In the genomic region with DNA sequence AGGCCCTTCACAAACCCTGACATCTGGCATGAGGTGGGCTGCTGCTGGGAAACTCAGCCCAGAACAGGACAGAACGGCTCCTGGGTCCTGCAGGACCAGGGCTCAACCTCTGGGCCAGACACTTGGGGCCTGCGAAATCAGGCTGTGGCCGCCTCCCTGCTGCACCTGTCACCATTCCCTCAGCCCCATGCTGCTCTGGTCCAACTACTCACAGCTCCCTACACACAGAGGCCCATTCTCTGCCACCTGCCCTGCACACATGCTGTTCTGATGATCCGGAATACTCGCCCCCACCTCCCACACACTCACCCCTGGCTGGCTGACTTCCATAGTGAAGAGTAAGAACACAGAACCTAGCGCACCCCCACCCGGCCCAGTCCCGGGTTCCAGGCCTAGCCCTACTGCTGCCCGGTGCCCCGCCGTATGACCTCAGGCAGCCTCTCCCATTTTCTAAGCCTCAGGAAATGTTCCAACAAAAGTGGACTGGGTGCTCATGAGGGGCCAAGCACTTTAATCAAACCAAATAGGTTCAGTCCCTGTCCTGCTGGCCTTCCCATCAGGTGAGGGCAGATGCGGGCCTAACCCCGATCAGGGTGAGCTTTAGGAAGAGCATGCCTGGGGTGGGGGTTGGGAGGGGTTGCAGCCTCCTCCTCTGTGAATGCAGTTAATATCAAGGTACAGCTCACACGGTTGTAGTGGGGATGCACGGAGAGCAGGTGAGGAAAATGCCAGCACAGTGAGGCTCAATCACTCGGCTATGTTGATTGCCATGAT, we compare ENCODE assay signal across 1 cellular context.
TF ChIP-seq lines count a peak whose summit lies in the region.

No MANE protein-coding gene starts in this region.

TF ChIP-seq in GM12878, 131 proteins besides CTCF, POLR2A, EP300 and RAD21:
- TF ChIP-seq BMI1 (IDR thresholded peaks at IDR 0.05; ENCODE audit: borderline replicate concordance) (no peak), SP1 (IDR thresholded peaks at IDR 0.05; ENCODE audit: low read depth, low read length) (no peak), KAT2A (conservative IDR thresholded peaks at IDR 0.05; ENCODE audit: control insufficient read depth, low read depth, low read length) (no peak), NFXL1 (IDR thresholded peaks at IDR 0.05; ENCODE audit: borderline replicate concordance) (no peak), TARDBP (IDR thresholded peaks at IDR 0.05; ENCODE audit: borderline replicate concordance) (no peak), CEBPB (IDR thresholded peaks at IDR 0.05; ENCODE audit: borderline replicate concordance in 1 of 2, low read depth in 2 of 2, low read length in 2 of 2) (no peak), CREM (IDR thresholded peaks at IDR 0.05; ENCODE audit: low read depth) (no peak), POLR2AphosphoS5 (IDR thresholded peaks at IDR 0.05; ENCODE audit: low read length) (no peak), HCFC1 (IDR thresholded peaks at IDR 0.05; ENCODE audit: low read length) (no peak), NFYA (IDR thresholded peaks at IDR 0.05; ENCODE audit: borderline replicate concordance, low read depth, low read length) (no peak), MYB (IDR thresholded peaks at IDR 0.05; ENCODE audit: borderline replicate concordance, low read depth, low read length) (no peak), CBX5 (IDR thresholded peaks at IDR 0.05; ENCODE audit: low read depth) (no peak)
- TF ChIP-seq, protein P1, sequence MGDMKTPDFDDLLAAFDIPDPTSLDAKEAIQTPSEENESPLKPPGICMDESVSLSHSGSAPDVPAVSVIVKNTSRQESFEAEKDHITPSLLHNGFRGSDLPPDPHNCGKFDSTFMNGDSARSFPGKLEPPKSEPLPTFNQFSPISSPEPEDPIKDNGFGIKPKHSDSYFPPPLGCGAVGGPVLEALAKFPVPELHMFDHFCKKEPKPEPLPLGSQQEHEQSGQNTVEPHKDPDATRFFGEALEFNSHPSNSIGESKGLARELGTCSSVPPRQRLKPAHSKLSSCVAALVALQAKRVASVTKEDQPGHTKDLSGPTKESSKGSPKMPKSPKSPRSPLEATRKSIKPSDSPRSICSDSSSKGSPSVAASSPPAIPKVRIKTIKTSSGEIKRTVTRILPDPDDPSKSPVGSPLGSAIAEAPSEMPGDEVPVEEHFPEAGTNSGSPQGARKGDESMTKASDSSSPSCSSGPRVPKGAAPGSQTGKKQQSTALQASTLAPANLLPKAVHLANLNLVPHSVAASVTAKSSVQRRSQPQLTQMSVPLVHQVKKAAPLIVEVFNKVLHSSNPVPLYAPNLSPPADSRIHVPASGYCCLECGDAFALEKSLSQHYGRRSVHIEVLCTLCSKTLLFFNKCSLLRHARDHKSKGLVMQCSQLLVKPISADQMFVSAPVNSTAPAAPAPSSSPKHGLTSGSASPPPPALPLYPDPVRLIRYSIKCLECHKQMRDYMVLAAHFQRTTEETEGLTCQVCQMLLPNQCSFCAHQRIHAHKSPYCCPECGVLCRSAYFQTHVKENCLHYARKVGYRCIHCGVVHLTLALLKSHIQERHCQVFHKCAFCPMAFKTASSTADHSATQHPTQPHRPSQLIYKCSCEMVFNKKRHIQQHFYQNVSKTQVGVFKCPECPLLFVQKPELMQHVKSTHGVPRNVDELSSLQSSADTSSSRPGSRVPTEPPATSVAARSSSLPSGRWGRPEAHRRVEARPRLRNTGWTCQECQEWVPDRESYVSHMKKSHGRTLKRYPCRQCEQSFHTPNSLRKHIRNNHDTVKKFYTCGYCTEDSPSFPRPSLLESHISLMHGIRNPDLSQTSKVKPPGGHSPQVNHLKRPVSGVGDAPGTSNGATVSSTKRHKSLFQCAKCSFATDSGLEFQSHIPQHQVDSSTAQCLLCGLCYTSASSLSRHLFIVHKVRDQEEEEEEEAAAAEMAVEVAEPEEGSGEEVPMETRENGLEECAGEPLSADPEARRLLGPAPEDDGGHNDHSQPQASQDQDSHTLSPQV (IDR thresholded peaks at IDR 0.05) = no peak
- TF ChIP-seq, protein P2, sequence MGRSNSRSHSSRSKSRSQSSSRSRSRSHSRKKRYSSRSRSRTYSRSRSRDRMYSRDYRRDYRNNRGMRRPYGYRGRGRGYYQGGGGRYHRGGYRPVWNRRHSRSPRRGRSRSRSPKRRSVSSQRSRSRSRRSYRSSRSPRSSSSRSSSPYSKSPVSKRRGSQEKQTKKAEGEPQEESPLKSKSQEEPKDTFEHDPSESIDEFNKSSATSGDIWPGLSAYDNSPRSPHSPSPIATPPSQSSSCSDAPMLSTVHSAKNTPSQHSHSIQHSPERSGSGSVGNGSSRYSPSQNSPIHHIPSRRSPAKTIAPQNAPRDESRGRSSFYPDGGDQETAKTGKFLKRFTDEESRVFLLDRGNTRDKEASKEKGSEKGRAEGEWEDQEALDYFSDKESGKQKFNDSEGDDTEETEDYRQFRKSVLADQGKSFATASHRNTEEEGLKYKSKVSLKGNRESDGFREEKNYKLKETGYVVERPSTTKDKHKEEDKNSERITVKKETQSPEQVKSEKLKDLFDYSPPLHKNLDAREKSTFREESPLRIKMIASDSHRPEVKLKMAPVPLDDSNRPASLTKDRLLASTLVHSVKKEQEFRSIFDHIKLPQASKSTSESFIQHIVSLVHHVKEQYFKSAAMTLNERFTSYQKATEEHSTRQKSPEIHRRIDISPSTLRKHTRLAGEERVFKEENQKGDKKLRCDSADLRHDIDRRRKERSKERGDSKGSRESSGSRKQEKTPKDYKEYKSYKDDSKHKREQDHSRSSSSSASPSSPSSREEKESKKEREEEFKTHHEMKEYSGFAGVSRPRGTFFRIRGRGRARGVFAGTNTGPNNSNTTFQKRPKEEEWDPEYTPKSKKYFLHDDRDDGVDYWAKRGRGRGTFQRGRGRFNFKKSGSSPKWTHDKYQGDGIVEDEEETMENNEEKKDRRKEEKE (IDR thresholded peaks at IDR 0.05) = no peak
- TF ChIP-seq, protein P3, sequence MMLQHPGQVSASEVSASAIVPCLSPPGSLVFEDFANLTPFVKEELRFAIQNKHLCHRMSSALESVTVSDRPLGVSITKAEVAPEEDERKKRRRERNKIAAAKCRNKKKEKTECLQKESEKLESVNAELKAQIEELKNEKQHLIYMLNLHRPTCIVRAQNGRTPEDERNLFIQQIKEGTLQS (IDR thresholded peaks at IDR 0.05; ENCODE audit: borderline replicate concordance, extremely low read depth, low read depth, low read length) = no peak
- TF ChIP-seq, protein P4, sequence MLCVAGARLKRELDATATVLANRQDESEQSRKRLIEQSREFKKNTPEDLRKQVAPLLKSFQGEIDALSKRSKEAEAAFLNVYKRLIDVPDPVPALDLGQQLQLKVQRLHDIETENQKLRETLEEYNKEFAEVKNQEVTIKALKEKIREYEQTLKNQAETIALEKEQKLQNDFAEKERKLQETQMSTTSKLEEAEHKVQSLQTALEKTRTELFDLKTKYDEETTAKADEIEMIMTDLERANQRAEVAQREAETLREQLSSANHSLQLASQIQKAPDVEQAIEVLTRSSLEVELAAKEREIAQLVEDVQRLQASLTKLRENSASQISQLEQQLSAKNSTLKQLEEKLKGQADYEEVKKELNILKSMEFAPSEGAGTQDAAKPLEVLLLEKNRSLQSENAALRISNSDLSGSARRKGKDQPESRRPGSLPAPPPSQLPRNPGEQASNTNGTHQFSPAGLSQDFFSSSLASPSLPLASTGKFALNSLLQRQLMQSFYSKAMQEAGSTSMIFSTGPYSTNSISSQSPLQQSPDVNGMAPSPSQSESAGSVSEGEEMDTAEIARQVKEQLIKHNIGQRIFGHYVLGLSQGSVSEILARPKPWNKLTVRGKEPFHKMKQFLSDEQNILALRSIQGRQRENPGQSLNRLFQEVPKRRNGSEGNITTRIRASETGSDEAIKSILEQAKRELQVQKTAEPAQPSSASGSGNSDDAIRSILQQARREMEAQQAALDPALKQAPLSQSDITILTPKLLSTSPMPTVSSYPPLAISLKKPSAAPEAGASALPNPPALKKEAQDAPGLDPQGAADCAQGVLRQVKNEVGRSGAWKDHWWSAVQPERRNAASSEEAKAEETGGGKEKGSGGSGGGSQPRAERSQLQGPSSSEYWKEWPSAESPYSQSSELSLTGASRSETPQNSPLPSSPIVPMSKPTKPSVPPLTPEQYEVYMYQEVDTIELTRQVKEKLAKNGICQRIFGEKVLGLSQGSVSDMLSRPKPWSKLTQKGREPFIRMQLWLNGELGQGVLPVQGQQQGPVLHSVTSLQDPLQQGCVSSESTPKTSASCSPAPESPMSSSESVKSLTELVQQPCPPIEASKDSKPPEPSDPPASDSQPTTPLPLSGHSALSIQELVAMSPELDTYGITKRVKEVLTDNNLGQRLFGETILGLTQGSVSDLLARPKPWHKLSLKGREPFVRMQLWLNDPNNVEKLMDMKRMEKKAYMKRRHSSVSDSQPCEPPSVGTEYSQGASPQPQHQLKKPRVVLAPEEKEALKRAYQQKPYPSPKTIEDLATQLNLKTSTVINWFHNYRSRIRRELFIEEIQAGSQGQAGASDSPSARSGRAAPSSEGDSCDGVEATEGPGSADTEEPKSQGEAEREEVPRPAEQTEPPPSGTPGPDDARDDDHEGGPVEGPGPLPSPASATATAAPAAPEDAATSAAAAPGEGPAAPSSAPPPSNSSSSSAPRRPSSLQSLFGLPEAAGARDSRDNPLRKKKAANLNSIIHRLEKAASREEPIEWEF (IDR thresholded peaks at IDR 0.05; ENCODE audit: insufficient replicate concordance, low read depth, low read length) = no peak
